Comparison of ENCODE assay signal across 13 cellular contexts in genomic region chr6:116115781-116116180, GRCh38. TPM values are rescaled to one million over a fixed set of nuclear protein-coding genes. Genes with fewer than 3 reads are reported as not detected.
DNase-seq lines count a peak whose midpoint lies in the region; ATAC-seq and TF ChIP-seq lines count a peak whose summit lies in the region.
"Had no signal": no experiment of that assay in that cellular context is flagged by ENCODE, and none has a peak within 500 bp of the region (broad histone marks: within the 10 kb centered on the region; RNA-seq: fewer than 3 reads in every experiment).

No MANE protein-coding gene starts in this region.

- no peaks in the 10 kb centered on the region for H3K79me1 ChIP-seq in IMR-90 (ENCODE audit: low read depth in 1 of 2, low read length in 2 of 2)

- no peak overlapping the region for H3K14ac ChIP-seq in IMR-90 (replicated peaks; ENCODE audit: low read depth, low read length)

- H3K9ac ChIP-seq in IMR-90 (ENCODE audit: low read depth, low read length) (no peak overlapping the region), neural progenitor cell (no peak overlapping the region)

- H3K4me2 ChIP-seq in IMR-90 (ENCODE audit: low read depth, low read length) (no peak overlapping the region), neural progenitor cell (no peak overlapping the region)

- intact Hi-C loops in IMR-90 (cut with micrococcal nuclease), result loop anchor here (5.0 kb wide), 1 partner anchor 102 kb away; no protein-coding TSS in a partner anchor

- no peak overlapping the region for H3K23ac ChIP-seq in IMR-90 (ENCODE audit: low read depth, low read length)

- DNase-seq in DMS 273 (lab: John Stamatoyannopoulos, UW; ENCODE audit: unreplicated experiment) (peak; percentile 7), DMS 273 treated with DMSO at 0.1 percent for 48 hours (lab: John Stamatoyannopoulos, UW) (no peak), IMR-90 (no peak), neural progenitor cell (ENCODE audit: low spot score) (no peak)
- DNase-seq: 8988T; activated CD8-positive, alpha-beta memory T cell treated with anti-CD3 and anti-CD28 coated beads, Interleukin-2, amount 10 ng/mL, durations not matched to agents 7 days and 5 days; mesendoderm; T-cell had no signal

- POLR2A ChIA-PET in IMR-90 (lab: Charles Lee; ENCODE audit: unreplicated experiment), result no interaction called here

- no peak overlapping the region for H2AK9ac ChIP-seq in IMR-90 (replicated peaks; ENCODE audit: low read depth, low read length, poor library complexity)

- no peaks in the 10 kb centered on the region for H3K9me3 Mint-ChIP-seq in brain
- no peaks in the 10 kb centered on the region for H3K9me3 Mint-ChIP-seq in neural progenitor cell
- H3K9me3 Mint-ChIP-seq: T-cell had no signal

- 0 out of 2 replicates have a peak, but pooled peaks have one; percentile 27 for TF ChIP-seq RAD21 in IMR-90 (IDR thresholded peaks at IDR 0.05; ENCODE audit: low read length)

- no peak overlapping the region for H3K4ac ChIP-seq in IMR-90 (ENCODE audit: low read depth, low read length)

- no peak overlapping the region for H4K8ac ChIP-seq in IMR-90 (ENCODE audit: low read depth in 2 of 2, low read length in 2 of 2)

- H3K27ac ChIP-seq in IMR-90 (ENCODE audit: insufficient read depth, low read length), result no peak overlapping the region
- H3K27ac ChIP-seq in neural progenitor cell, result no peak overlapping the region

- H2AK5ac ChIP-seq in IMR-90 (ENCODE audit: low read depth, low read length), result no peak overlapping the region

- no peak overlapping the region for H3K18ac ChIP-seq in IMR-90 (ENCODE audit: low read depth, low read length)

- no peak overlapping the region for H3K27ac Mint-ChIP-seq in brain
- H3K27ac Mint-ChIP-seq in neural progenitor cell, result no peak overlapping the region
- H3K27ac Mint-ChIP-seq: activated CD8-positive, alpha-beta memory T cell treated with anti-CD3 and anti-CD28 coated beads, Interleukin-2, amount 10 ng/mL, durations not matched to agents 7 days and 5 days; T-cell had no signal

- H3K4me1 ChIP-seq in IMR-90 (ENCODE audit: control insufficient read depth, insufficient read depth, low read length) (no peaks in the 10 kb centered on the region), neural progenitor cell (no peaks in the 10 kb centered on the region)

- H3K27me3 ChIP-seq in IMR-90 (ENCODE audit: control insufficient read depth, insufficient read depth, low read length) (no peaks in the 10 kb centered on the region), neural progenitor cell (no peaks in the 10 kb centered on the region)

- no TSS peak for BruUV-seq in IMR-90 (replicated peaks; lab: Mats Ljungman, UMichigan)

- H2BK20ac ChIP-seq in IMR-90 (ENCODE audit: low read depth, low read length), result no peak overlapping the region

- H3K36me3 ChIP-seq in IMR-90 (ENCODE audit: control insufficient read depth, insufficient read depth, low read length) (peaks cover 11% of the 10 kb centered on the region), neural progenitor cell (peaks cover 12% of the 10 kb centered on the region)

- H3K27me3 Mint-ChIP-seq in brain (no peaks in the 10 kb centered on the region), neural progenitor cell (ENCODE audit: insufficient read depth, low read depth) (no peaks in the 10 kb centered on the region)
- H3K27me3 Mint-ChIP-seq: activated CD8-positive, alpha-beta memory T cell treated with anti-CD3 and anti-CD28 coated beads, Interleukin-2, amount 10 ng/mL, durations not matched to agents 7 days and 5 days; T-cell had no signal

- no peak overlapping the region for H4K5ac ChIP-seq in IMR-90 (ENCODE audit: low read depth, low read length)

- H3K56ac ChIP-seq in IMR-90 (ENCODE audit: extremely low read depth, insufficient read depth, low read length), result no peak overlapping the region

- H3K4me3 Mint-ChIP-seq in brain, result no peak overlapping the region
- no peak overlapping the region for H3K4me3 Mint-ChIP-seq in neural progenitor cell
- H3K4me3 Mint-ChIP-seq: activated CD8-positive, alpha-beta memory T cell treated with anti-CD3 and anti-CD28 coated beads, Interleukin-2, amount 10 ng/mL, durations not matched to agents 7 days and 5 days; T-cell had no signal

- no peak overlapping the region for H3K4me3 ChIP-seq in IMR-90 (ENCODE audit: insufficient read depth, low read depth, low read length)
- no peak overlapping the region for H3K4me3 ChIP-seq in neural progenitor cell

- dilution Hi-C loops in IMR-90 (cut with HindIII; ENCODE audit: low sequenced_read_pairs, unreplicated experiment), result no loop called here

- TF ChIP-seq POLR2A in IMR-90 (IDR thresholded peaks at IDR 0.05; ENCODE audit: low read depth, low read length), result no peak

- TF ChIP-seq CTCF in IMR-90 (conservative IDR thresholded peaks at IDR 0.05; ENCODE audit: low read depth, low read length), result peak; percentile 49
- TF ChIP-seq CTCF in brain (conservative IDR thresholded peaks at IDR 0.05), result peak; percentile 47 to 59
- peak; percentile 54 for TF ChIP-seq CTCF in neural progenitor cell (IDR thresholded peaks at IDR 0.05)

- H3F3A ChIP-seq in neural progenitor cell (ENCODE audit: low read depth), result no peaks in the 10 kb centered on the region

- no peaks in the 10 kb centered on the region; the same call in 1 of the 2 replicates for H3K9me1 ChIP-seq in IMR-90 (ENCODE audit: insufficient read depth, low read length)

- H4K91ac ChIP-seq in IMR-90 (ENCODE audit: insufficient read depth, low read depth, low read length), result no peak overlapping the region

- peaks cover 4% of the 10 kb centered on the region for H3K36me3 Mint-ChIP-seq in brain
- peaks cover 11% of the 10 kb centered on the region for H3K36me3 Mint-ChIP-seq in neural progenitor cell

- H2BK15ac ChIP-seq in IMR-90 (ENCODE audit: low read depth, low read length), result no peak overlapping the region

- CTCF ChIA-PET in IMR-90 (lab: Yijun Ruan, JAX), result interaction anchor here (0.7 to 0.8 kb wide), 2 partner anchors 99 to 104 kb away, joined by 4 to 6 read pairs; no protein-coding TSS in a partner anchor

- H3K9me3 ChIP-seq in IMR-90 (ENCODE audit: control insufficient read depth, insufficient read depth, low read length) (no peaks in the 10 kb centered on the region), neural progenitor cell (ENCODE audit: low read depth) (no peaks in the 10 kb centered on the region)

- no peak overlapping the region for H2BK5ac ChIP-seq in IMR-90 (ENCODE audit: low read depth, low read length, poor library complexity, severe bottlenecking)

- in situ Hi-C loops in IMR-90 (cut with MboI; ENCODE audit: low sequenced_read_pairs), result no loop called here

- ATAC-seq in IMR-90 (ENCODE audit: low read depth) (no peak), GM21367 (IDR thresholded peaks at IDR 0.05; ENCODE audit: unreplicated experiment) (no peak), GM21717 (IDR thresholded peaks at IDR 0.05; ENCODE audit: unreplicated experiment) (no peak), GM21528 (IDR thresholded peaks at IDR 0.05; ENCODE audit: low FRiP score, unreplicated experiment) (no peak)
- ATAC-seq: activated CD8-positive, alpha-beta memory T cell treated with anti-CD3 and anti-CD28 coated beads, Interleukin-2, amount 10 ng/mL, durations not matched to agents 7 days and 5 days; T-cell had no signal

- H2BK120ac ChIP-seq in IMR-90 (ENCODE audit: low read depth, low read length), result no peak overlapping the region

- no CpG with 5 or more reads among the region's 2 CpGs for WGBS in IMR-90 (ENCODE audit: extremely low coverage in 2 of 2, insufficient read length in 1 of 2), 2 experiments

- H3K4me1 Mint-ChIP-seq in brain, result no peaks in the 10 kb centered on the region
- H3K4me1 Mint-ChIP-seq in neural progenitor cell, result no peaks in the 10 kb centered on the region

- H4K20me1 ChIP-seq in IMR-90 (ENCODE audit: insufficient read depth, low read length) (no peaks in the 10 kb centered on the region), neural progenitor cell (ENCODE audit: low read depth) (no peaks in the 10 kb centered on the region)

- H2AFZ ChIP-seq in IMR-90 (replicated peaks; ENCODE audit: low read length, poor library complexity) (no peak overlapping the region), neural progenitor cell (replicated peaks) (no peak overlapping the region)

- H3K79me2 ChIP-seq in neural progenitor cell (ENCODE audit: low read depth), result no peaks in the 10 kb centered on the region

TF ChIP-seq in IMR-90, 13 proteins besides CTCF, POLR2A, EP300 and RAD21:
- TF ChIP-seq MAZ (IDR thresholded peaks at IDR 0.05; ENCODE audit: borderline replicate concordance, low read depth, low read length), result no peak
- TF ChIP-seq SMC3 (IDR thresholded peaks at IDR 0.05; ENCODE audit: low read depth, low read length), result peak; percentile 45; the same call in 1 of the 2 replicates
- TF ChIP-seq FOS (IDR thresholded peaks at IDR 0.05; ENCODE audit: low read depth, low read length), result no peak
- TF ChIP-seq CHD1 (IDR thresholded peaks at IDR 0.05; ENCODE audit: low read depth, low read length), result no peak

RNA-seq across cellular contexts. Expression of gene COL10A1, which starts 10.2 kb away (rescaled TPM):
- total RNA-seq in IMR-90 (2012; rRNA removed), result not detected in 2 replicates
- polyA plus RNA-seq in IMR-90 (2012; rRNA removed), result 0.05 and 0.70 TPM in 2 replicates
- 0.01 TPM in 2 replicates for polyA plus RNA-seq in IMR-90 (2012; cell fraction: cytosol; rRNA removed)
- not detected in 2 replicates for polyA plus RNA-seq in IMR-90 (2012; cell fraction: nucleus; rRNA removed; ENCODE audit: low replicate concordance)
- not detected for polyA plus RNA-seq in brain (ENCODE audit: insufficient read depth, low read depth, low replicate concordance)
- total RNA-seq in neural progenitor cell (ENCODE audit: low replicate concordance), result not detected in 2 replicates
- total RNA-seq: activated CD8-positive, alpha-beta memory T cell treated with anti-CD3 and anti-CD28 coated beads, Interleukin-2, amount 10 ng/mL, durations not matched to agents 7 days and 5 days; glomerular endothelial cell; T-cell had no signal

RNA-seq across cellular contexts. Expression of gene NT5DC1, which starts 15.1 kb away (rescaled TPM):
- 7.5 and 11.7 TPM in 2 replicates for total RNA-seq in IMR-90 (2012; rRNA removed)
- 12.0 and 16.8 TPM in 2 replicates for polyA plus RNA-seq in IMR-90 (2012; rRNA removed)
- 6.8 and 12.6 TPM in 2 replicates for polyA plus RNA-seq in IMR-90 (2012; cell fraction: cytosol; rRNA removed)
- 4.9 and 12.9 TPM in 2 replicates for polyA plus RNA-seq in IMR-90 (2012; cell fraction: nucleus; rRNA removed; ENCODE audit: low replicate concordance)
- polyA plus RNA-seq in brain (ENCODE audit: insufficient read depth, low read depth, low replicate concordance), result 19.8 TPM
- 19.3 and 21.6 TPM in 2 replicates for total RNA-seq in neural progenitor cell (ENCODE audit: low replicate concordance)

RNA-seq across cellular contexts. Expression of gene FRK, which starts 55.1 kb away (rescaled TPM):
- total RNA-seq in IMR-90 (2012; rRNA removed) (under 0.01 TPM in 2 replicates), neural progenitor cell (ENCODE audit: low replicate concordance) (0.11 and 0.15 TPM in 2 replicates)
- polyA plus RNA-seq in IMR-90 (2012; rRNA removed) (under 0.01 and 0.02 TPM in 2 replicates), brain (ENCODE audit: insufficient read depth, low read depth, low replicate concordance) (0.19 TPM)
- polyA plus RNA-seq in IMR-90 (2012; cell fraction: cytosol; rRNA removed), result 0.01 TPM in 1 of 2 replicates, not detected in the other
- 0.02 and 0.09 TPM in 2 replicates for polyA plus RNA-seq in IMR-90 (2012; cell fraction: nucleus; rRNA removed; ENCODE audit: low replicate concordance)
